Comparison of ENCODE assay signal across 10 cellular contexts in genomic region chr6:106448000-106448426, GRCh38.
DNase-seq lines count a peak whose midpoint lies in the region; ATAC-seq, FAIRE-seq and TF ChIP-seq lines count a peak whose summit lies in the region.
"Had no signal": no experiment of that assay in that cellular context is flagged by ENCODE, and none has a peak within 500 bp of the region (broad histone marks: within the 10 kb centered on the region; RNA-seq: fewer than 3 reads in every experiment).

No MANE protein-coding gene starts in this region.

- H3K9me3 Mint-ChIP-seq in activated CD4-positive, alpha-beta T cell treated with anti-CD3 and anti-CD28 coated beads for 36 hours (ENCODE audit: low read depth), result no peaks in the 10 kb centered on the region

- H3K9me3 ChIP-seq in OCI-LY3 (ENCODE audit: insufficient read depth, low read length), result no peaks in the 10 kb centered on the region
- no peaks in the 10 kb centered on the region for H3K9me3 ChIP-seq in H1 (ENCODE audit: insufficient read depth in 2 of 2, low read depth in 1 of 2, low read length in 1 of 2)
- H3K9me3 ChIP-seq: pancreas had no signal

- intact Hi-C loops in activated CD4-positive, alpha-beta T cell treated with anti-CD3 and anti-CD28 coated beads for 36 hours (cut with DNase I, micrococcal nuclease), result loop anchor here (2.0 to 5.0 kb wide), 4 partner anchors 86 to 549 kb away; partner anchors contain the start of gene CRYBG1 (in 1 of the 2)

- no peak overlapping the region for H3K14ac ChIP-seq in H1 (ENCODE audit: insufficient read length)

- no peak overlapping the region for H2BK12ac ChIP-seq in H1 (ENCODE audit: low read depth, low read length)

- peak overlapping the region; percentile 96 for H2AFZ ChIP-seq in OCI-LY3 (ENCODE audit: low read depth, low read length)
- H2AFZ ChIP-seq in H1 (ENCODE audit: low read length), result no peak overlapping the region

- peaks cover 16% of the 10 kb centered on the region for H3K4me1 Mint-ChIP-seq in activated CD4-positive, alpha-beta T cell treated with anti-CD3 and anti-CD28 coated beads for 36 hours

- FAIRE-seq in H1 (lab: Jason Lieb, UNC) (no peak), D721Med (lab: Jason Lieb, UNC) (no peak)
- FAIRE-seq: A204.1, pancreas had no signal

- H3K27ac Mint-ChIP-seq in activated CD4-positive, alpha-beta T cell treated with anti-CD3 and anti-CD28 coated beads for 36 hours, result peak overlapping the region; percentile 53

- H3K23me2 ChIP-seq in H1 (ENCODE audit: low read depth, low read length), result no peaks in the 10 kb centered on the region

- H3K79me2 ChIP-seq in OCI-LY3 (ENCODE audit: low read length) (no peaks in the 10 kb centered on the region), H1 (ENCODE audit: control insufficient read depth in 1 of 2, insufficient read depth in 2 of 2, low read length in 2 of 2) (no peaks in the 10 kb centered on the region)

- no peak overlapping the region for H3K18ac ChIP-seq in H1 (ENCODE audit: extremely low read depth, low read length)

- WGBS in H1 (ENCODE audit: extremely low coverage in 1 of 2, insufficient coverage in 1 of 2, insufficient read length in 1 of 2, insufficient replicate concordance in 2 of 2, low coverage in 1 of 2, low lambda C conversion rate in 2 of 2, missing lambda C conversion rate in 1 of 2), 2 experiments, result 91% methylated on average over 6 of the region's 6 CpGs; no CpG with 5 or more reads in 1 of the 2 experiments

- TF ChIP-seq POLR2A in H1 (IDR thresholded peaks at IDR 0.05; ENCODE audit: control extremely low read depth in 1 of 2, low read depth in 2 of 2, low read length in 2 of 2), result no peak

- CTCF ChIA-PET in activated CD4-positive, alpha-beta T cell treated with anti-CD3 and anti-CD28 coated beads for 36 hours (lab: Charles Lee), result interaction anchor here (0.6 to 15.3 kb wide), 9 partner anchors 8 to 532 kb away, joined by 3 to 280 read pairs (median 5); no protein-coding TSS in a partner anchor
- CTCF ChIA-PET in H1 (lab: Charles Lee; ENCODE audit: partially characterized antibody), result interaction anchor here (0.9 to 4.3 kb wide), 7 partner anchors 30 to 550 kb away, joined by 3 to 37 read pairs (median 5); no protein-coding TSS in a partner anchor

- H2BK15ac ChIP-seq in H1 (ENCODE audit: low read length), result 0 out of 2 replicates have a peak overlapping the region, but pooled peaks have one; percentile 10

- no peak overlapping the region for H2BK20ac ChIP-seq in H1 (ENCODE audit: low read length)

- peak; percentile 50 for ATAC-seq in activated CD4-positive, alpha-beta T cell treated with anti-CD3 and anti-CD28 coated beads for 36 hours
- ATAC-seq in stimulated activated naive CD8-positive, alpha-beta T cell treated with anti-CD3 and anti-CD28 coated beads, Interleukin-15, Interleukin-2, amounts not matched to agents 100 U/mL and 50 U/mL, for 24 hours, result peak; percentile 55

- TF ChIP-seq CTCF in OCI-LY3 (IDR thresholded peaks at IDR 0.05; ENCODE audit: low read depth, low read length), result no peak
- no peak for TF ChIP-seq CTCF in H1 (IDR thresholded peaks at IDR 0.05; ENCODE audit: control extremely low read depth in 1 of 3, insufficient read depth in 1 of 3, low read depth in 1 of 3, low read length in 3 of 3)
- no peak for TF ChIP-seq CTCF in D721Med (IDR thresholded peaks at IDR 0.05; ENCODE audit: insufficient read depth, missing control alignments)

- no peaks in the 10 kb centered on the region for H3K36me3 ChIP-seq in OCI-LY3 (replicated peaks; ENCODE audit: low read depth, low read length)
- no peaks in the 10 kb centered on the region for H3K36me3 ChIP-seq in H1 (ENCODE audit: control insufficient read depth in 2 of 4, insufficient read depth in 4 of 4, low read length in 3 of 4)
- H3K36me3 ChIP-seq: pancreas had no signal

- H3K23ac ChIP-seq in H1 (ENCODE audit: insufficient read length), result no peak overlapping the region

- H3K4me2 ChIP-seq in OCI-LY3 (ENCODE audit: low read length) (peak overlapping the region; percentile 33), H1 (ENCODE audit: insufficient read depth in 1 of 2, low read depth in 2 of 2, low read length in 2 of 2) (no peak overlapping the region)

- H3K4me3 ChIP-seq in OCI-LY3 (ENCODE audit: low read length) (no peak overlapping the region), H1 (ENCODE audit: extremely low read depth in 1 of 4, insufficient read depth in 2 of 4, low read depth in 3 of 4, low read length in 4 of 4) (no peak overlapping the region)
- H3K4me3 ChIP-seq: pancreas had no signal

- DNase-seq in activated CD4-positive, alpha-beta T cell treated with anti-CD3 and anti-CD28 coated beads for 36 hours, result peak; percentile 36
- DNase-seq in activated CD4-positive, alpha-beta T cell treated with anti-CD3 and anti-CD28 coated beads, Interleukin-2, amount 50 U/mL, for 4 hours, result no peak
- DNase-seq in H1 (ENCODE audit: low read depth in 1 of 2, low spot score in 2 of 2) (no peak), NCI-H226 (no peak), D721Med (ENCODE audit: insufficient read length, low spot score) (no peak)
- DNase-seq in stimulated activated naive CD8-positive, alpha-beta T cell treated with anti-CD3 and anti-CD28 coated beads, Interleukin-15, Interleukin-2, amounts not matched to agents 100 U/mL and 50 U/mL, for 24 hours, result peak; percentile 34
- DNase-seq in activated effector memory CD4-positive, alpha-beta T cell treated with anti-CD3 and anti-CD28 coated beads, Interleukin-2, amount 50 U/mL, for 16 hours, result no peak

- no peak overlapping the region for H3K4ac ChIP-seq in H1 (replicated peaks; ENCODE audit: insufficient read length, low read depth, low read length)

- POLR2A ChIA-PET in activated CD4-positive, alpha-beta T cell treated with anti-CD3 and anti-CD28 coated beads for 36 hours (lab: Charles Lee), result interaction anchor here (0.5 kb wide), 1 partner anchor 39 kb away, joined by 3 read pairs; no protein-coding TSS in a partner anchor
- POLR2A ChIA-PET in H1 (lab: Charles Lee; ENCODE audit: partially characterized antibody), result no interaction called here

- no peak overlapping the region for H2BK120ac ChIP-seq in H1 (replicated peaks; ENCODE audit: low read depth, low read length)

- no peaks in the 10 kb centered on the region for H4K20me1 ChIP-seq in OCI-LY3 (ENCODE audit: insufficient read depth, low read length)
- H4K20me1 ChIP-seq in H1 (replicated peaks in 1 of 2; ENCODE audit: control insufficient read depth in 1 of 2, insufficient read depth in 2 of 2, low read length in 2 of 2), result no peaks in the 10 kb centered on the region

- H3K27me3 Mint-ChIP-seq in activated CD4-positive, alpha-beta T cell treated with anti-CD3 and anti-CD28 coated beads for 36 hours, result peaks cover 5% of the 10 kb centered on the region

- H3K56ac ChIP-seq in H1 (replicated peaks; ENCODE audit: insufficient read length, low read depth, low read length), result no peak overlapping the region

- H4K91ac ChIP-seq in H1 (replicated peaks; ENCODE audit: insufficient read length, low read length), result no peak overlapping the region

- H4K5ac ChIP-seq in H1 (ENCODE audit: insufficient read length, low read depth, low read length), result no peak overlapping the region

- H3K9ac ChIP-seq in OCI-LY3 (ENCODE audit: low read length), result peak overlapping the region; percentile 12; the same call in 1 of the 2 replicates
- no peak overlapping the region for H3K9ac ChIP-seq in H1 (replicated peaks in 1 of 4; ENCODE audit: extremely low read depth in 1 of 4, low read depth in 3 of 4, low read length in 3 of 4)

- H3K79me1 ChIP-seq in H1 (ENCODE audit: low read depth, low read length), result no peaks in the 10 kb centered on the region

- H3K36me3 Mint-ChIP-seq in activated CD4-positive, alpha-beta T cell treated with anti-CD3 and anti-CD28 coated beads for 36 hours (ENCODE audit: low read depth), result no peaks in the 10 kb centered on the region

- H3K27me3 ChIP-seq in OCI-LY3 (ENCODE audit: low read depth, low read length) (peaks cover 4% of the 10 kb centered on the region), H1 (replicated peaks in 1 of 4; ENCODE audit: control insufficient read depth in 3 of 4, extremely low read depth in 1 of 4, insufficient read depth in 3 of 4, low read length in 3 of 4) (no peaks in the 10 kb centered on the region)
- H3K27me3 ChIP-seq: pancreas had no signal

- no peak overlapping the region for H3K27ac ChIP-seq in OCI-LY3 (ENCODE audit: low read length)
- no peak overlapping the region for H3K27ac ChIP-seq in H1 (ENCODE audit: low read depth, low read length)
- H3K27ac ChIP-seq: pancreas had no signal

- H3K4me1 ChIP-seq in OCI-LY3 (ENCODE audit: low read length), result peaks cover 13% of the 10 kb centered on the region
- peaks cover 0 to 3% (median 0%) of the 10 kb centered on the region in 4 experiments; a peak in 1 of 7 replicates for H3K4me1 ChIP-seq in H1 (replicated peaks in 1 of 4; ENCODE audit: control insufficient read depth in 3 of 4, insufficient read depth in 4 of 4, low read length in 3 of 4)

- no peak overlapping the region for H2AK5ac ChIP-seq in H1 (ENCODE audit: low read depth, low read length)

- no peak for TF ChIP-seq RAD21 in H1 (IDR thresholded peaks at IDR 0.05 in 1 of 2, conservative IDR thresholded peaks at IDR 0.05 in 1 of 2; ENCODE audit: low read depth in 2 of 2, low read length in 2 of 2)

- TF ChIP-seq EP300 in H1 (IDR thresholded peaks at IDR 0.05; ENCODE audit: borderline replicate concordance in 1 of 2, low read depth in 2 of 2, low read length in 2 of 2), result no peak

- no peak overlapping the region for H4K8ac ChIP-seq in H1 (ENCODE audit: extremely low read depth, insufficient read depth, low read length)

- H2BK5ac ChIP-seq in H1 (ENCODE audit: low read depth, low read length), result no peak overlapping the region

- no peak overlapping the region for H3K4me3 Mint-ChIP-seq in activated CD4-positive, alpha-beta T cell treated with anti-CD3 and anti-CD28 coated beads for 36 hours

TF ChIP-seq in H1, 55 proteins besides CTCF, POLR2A, EP300 and RAD21 (continues in another document):
- no peak for TF ChIP-seq POLR2AphosphoS5 (IDR thresholded peaks at IDR 0.05; ENCODE audit: low read depth, low read length)
- TF ChIP-seq ATF3 (IDR thresholded peaks at IDR 0.05; ENCODE audit: insufficient read depth, low read depth, low read length), result no peak

Comparison
In these comparisons a context has a peak if more than half of its experiments do, and no peak if none do; other contexts are left out.
1. DNase-seq: peak in activated CD4-positive, alpha-beta T cell treated with anti-CD3 and anti-CD28 coated beads for 36 hours (single experiment) and stimulated activated naive CD8-positive, alpha-beta T cell treated with anti-CD3 and anti-CD28 coated beads, Interleukin-15, Interleukin-2, amounts not matched to agents 100 U/mL and 50 U/mL, for 24 hours (single experiment); none in activated CD4-positive, alpha-beta T cell treated with anti-CD3 and anti-CD28 coated beads, Interleukin-2, amount 50 U/mL, for 4 hours (0 of 2), H1 (0 of 2), NCI-H226 (single experiment), D721Med (single experiment) and activated effector memory CD4-positive, alpha-beta T cell treated with anti-CD3 and anti-CD28 coated beads, Interleukin-2, amount 50 U/mL, for 16 hours (single experiment).